ENCODE assay signal across 11 cellular contexts in genomic region chr3:192869131-192870027, GRCh38. TPM values are rescaled to one million over a fixed set of nuclear protein-coding genes. Genes with fewer than 3 reads are reported as not detected.
DNase-seq lines count a peak whose midpoint lies in the region; ATAC-seq and TF ChIP-seq lines count a peak whose summit lies in the region.
"Had no signal": no experiment of that assay in that cellular context is flagged by ENCODE, and none has a peak within 500 bp of the region (broad histone marks: within the 10 kb centered on the region; RNA-seq: fewer than 3 reads in every experiment).

No MANE protein-coding gene starts in this region.

- no peak for TF ChIP-seq CTCF in left lung (IDR thresholded peaks at IDR 0.05)

- H3K36me3 ChIP-seq in left lung = no peaks in the 10 kb centered on the region

- H3K27me3 ChIP-seq in left lung = no peaks in the 10 kb centered on the region

- H3K4me3 ChIP-seq in left lung = no peak overlapping the region

- no peaks in the 10 kb centered on the region for H3K9me3 ChIP-seq in left lung

- H3K27ac ChIP-seq in left lung = no peak overlapping the region
- H3K27ac ChIP-seq: KMS-11 had no signal

- DNase-seq in A172 (ENCODE audit: low spot score) (peak; percentile 81), M059J (ENCODE audit: low read depth) (peak; percentile 89), dedifferentiated amniotic fluid mesenchymal stem cell (ENCODE audit: extremely low spot score) (peak; percentile 19), left lung (no peak), mesenteric fat pad (ENCODE audit: low spot score) (no peak), NCI-H345 (lab: John Stamatoyannopoulos, UW) (no peak)
- no peak for DNase-seq in activated effector memory CD4-positive, alpha-beta T cell treated with anti-CD3 and anti-CD28 coated beads, Interleukin-2, amount 50 U/mL, for 16 hours
- no peak for DNase-seq in activated CD4-positive, alpha-beta T cell treated with anti-CD3 and anti-CD28 coated beads for 4 hours
- DNase-seq: 8988T, activated B cell treated with CpG ODN at 0.5 μM for 24 hours had no signal

- intact Hi-C loops in left lung (cut with DNase I) = no loop called here

- H3K4me1 ChIP-seq in left lung = peaks cover 0 to 8% of the 10 kb centered on the region in 2 donors

- peak; percentile 59 for ATAC-seq in left lung

RNA-seq across cellular contexts. Expression of gene MB21D2, which starts 48.3 kb away (rescaled TPM):
- 85.0 and 99.1 TPM in 2 replicates for total RNA-seq in A172 (2014; rRNA removed; shearing (Covaris generic))
- 28.3 and 35.0 TPM in 2 replicates for total RNA-seq in M059J (2014; rRNA removed; shearing (Covaris generic))
- 1 to 10 TPM; 3.2 to 4.1 TPM for total RNA-seq in left lung
- total RNA-seq in mesenteric fat pad = 3.3 TPM

Comparison
In these comparisons a context has a peak if more than half of its experiments do, and no peak if none do; other contexts are left out.
1. DNase-seq: peak in A172 (single experiment), M059J (single experiment) and dedifferentiated amniotic fluid mesenchymal stem cell (single experiment); none in left lung (0 of 2), mesenteric fat pad (single experiment), activated effector memory CD4-positive, alpha-beta T cell treated with anti-CD3 and anti-CD28 coated beads, Interleukin-2, amount 50 U/mL, for 16 hours (single experiment), NCI-H345 (single experiment) and activated CD4-positive, alpha-beta T cell treated with anti-CD3 and anti-CD28 coated beads for 4 hours (0 of 2).